In the genomic region with DNA sequence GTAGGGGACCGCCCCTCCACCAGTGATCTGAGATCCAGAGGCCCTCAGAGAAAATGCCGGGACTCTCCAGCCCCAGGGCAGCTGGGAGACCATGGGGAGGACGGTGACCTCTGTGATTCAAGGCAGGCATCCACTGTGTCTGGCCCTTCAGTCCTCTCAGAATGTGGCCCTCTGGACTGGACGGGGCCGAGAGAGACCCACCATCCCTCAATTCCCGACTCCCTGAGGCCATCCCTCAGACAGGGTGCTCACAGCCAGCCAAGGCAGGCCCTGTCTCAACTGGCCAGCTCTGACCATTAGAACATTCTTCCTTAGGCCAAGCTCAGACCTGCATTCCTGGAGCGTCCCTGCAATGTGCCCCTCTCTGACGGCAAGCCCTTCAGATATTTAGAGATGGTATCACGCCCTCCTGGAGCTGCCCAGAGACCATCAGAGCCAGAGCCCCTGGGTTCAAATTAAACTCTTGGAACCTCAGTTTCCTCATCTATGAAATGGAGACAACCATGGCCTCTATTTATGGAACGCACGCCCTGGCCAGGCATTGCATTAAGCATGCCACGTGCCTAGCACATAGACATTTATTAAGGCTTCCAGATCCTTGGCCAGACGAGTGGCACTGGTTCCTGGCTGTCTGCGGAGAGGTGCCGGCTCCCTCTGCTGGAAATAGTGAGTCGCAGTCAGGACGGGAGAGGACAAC, we compare ENCODE assay signal across 9 cellular contexts. TPM values are rescaled to one million over a fixed set of nuclear protein-coding genes. Genes with fewer than 3 reads are reported as not detected.
A peak's percentile ranks its signal among the peaks of the same experiment; 100 is the strongest.
DNase-seq lines count a peak whose midpoint lies in the region; ATAC-seq lines count a peak whose summit lies in the region.
"Had no signal": no experiment of that assay in that cellular context is flagged by ENCODE, and none has a peak within 500 bp of the region (broad histone marks: within the 10 kb centered on the region; RNA-seq: fewer than 3 reads in every experiment).

No MANE protein-coding gene starts in this region.

- ATAC-seq in GM18511 (IDR thresholded peaks at IDR 0.05; ENCODE audit: unreplicated experiment) (peak; percentile 75), HG03432 (IDR thresholded peaks at IDR 0.05; ENCODE audit: unreplicated experiment) (peak; percentile 74)

- in situ Hi-C loops in ACHN (cut with HindIII; ENCODE audit: low pct_ligation_motif_present, low pct_unique_long_range_greater_than_20kb, low sequenced_read_pairs): no loop called here

- DNase-seq in ACHN: peak; percentile 79
- DNase-seq in NCI-H526 treated with DMSO at 0.1 percent for 48 hours (lab: John Stamatoyannopoulos, UW): peak; percentile 74
- peak; percentile 24 to 61 for DNase-seq in activated CD4-positive, alpha-beta T cell treated with anti-CD3 and anti-CD28 coated beads, Interleukin-2, amount 50 U/mL, for 24 hours (ENCODE audit: low read depth in 1 of 2, low spot score in 1 of 2)
- peak; percentile 93 for DNase-seq in dermis blood vessel endothelial cell
- DNase-seq in lung microvascular endothelial cell (ENCODE audit: low read depth in 2 of 2): peak; percentile 88 to 92
- peak; percentile 37 for DNase-seq in stimulated activated CD8-positive, alpha-beta memory T cell treated with anti-CD3 and anti-CD28 coated beads, Interleukin-15, amount 100 ng/mL, for 1 hour (ENCODE audit: low read depth)

RNA-seq across cellular contexts. Expression of gene EPS8L3, which starts 9.6 kb away (rescaled TPM):
- not detected in 2 replicates for total RNA-seq in dermis blood vessel endothelial cell
- total RNA-seq in lung microvascular endothelial cell: not detected in 2 replicates
- total RNA-seq: temporal lobe had no signal

RNA-seq across cellular contexts. Expression of gene GSTM3, which starts 32.5 kb away (rescaled TPM):
- total RNA-seq in dermis blood vessel endothelial cell (25.1 and 54.1 TPM in 2 replicates), lung microvascular endothelial cell (36.3 and 42.9 TPM in 2 replicates)

Comparison
In these comparisons a context has a peak if more than half of its experiments do, and no peak if none do; other contexts are left out.
1. Peak in every context shown above with its lines: DNase-seq and ATAC-seq.
2. DNase-seq: peak in every context shown above with its lines; median percentile 93 in dermis blood vessel endothelial cell; 90 in lung microvascular endothelial cell; 79 in ACHN; 74 in NCI-H526 treated with DMSO at 0.1 percent for 48 hours; 42 in activated CD4-positive, alpha-beta T cell treated with anti-CD3 and anti-CD28 coated beads, Interleukin-2, amount 50 U/mL, for 24 hours; 37 in stimulated activated CD8-positive, alpha-beta memory T cell treated with anti-CD3 and anti-CD28 coated beads, Interleukin-15, amount 100 ng/mL, for 1 hour.